18 cellular contexts compared by ENCODE assay signal in the genomic region with DNA sequence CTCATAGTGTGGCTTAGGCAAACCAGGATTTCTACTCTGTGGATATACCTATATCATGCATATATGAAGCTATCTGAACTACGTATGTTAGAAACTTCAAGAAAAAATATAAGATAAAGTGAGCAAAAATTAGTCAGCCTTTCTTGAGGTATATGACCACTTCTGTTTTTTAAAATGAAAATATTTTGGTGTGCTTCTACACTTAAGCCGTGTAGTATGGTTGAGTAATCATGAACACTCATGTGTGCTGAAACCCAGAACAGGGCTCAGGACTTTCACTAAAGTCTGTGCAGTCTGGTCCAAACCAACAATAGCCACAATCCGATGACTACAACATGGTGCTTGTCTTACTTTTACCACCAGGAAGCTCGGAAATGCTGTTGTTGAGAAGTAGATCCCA.
"Had no signal": no experiment of that assay in that cellular context is flagged by ENCODE, and none has a peak within 500 bp of the region (broad histone marks: within the 10 kb centered on the region; RNA-seq: fewer than 3 reads in every experiment).

No MANE protein-coding gene starts in this region.

- DNase-seq: activated CD4-positive, alpha-beta memory T cell treated with anti-CD3 and anti-CD28 coated beads for 36 hours; activated CD4-positive, alpha-beta T cell treated with anti-CD3 and anti-CD28 coated beads for 36 hours; activated gamma-delta T cell treated with Interleukin-2 at 50 U/mL for 16 hours; activated T-cell treated with anti-CD3 and anti-CD28 coated beads for 4 hours; cerebellar nuclear complex; effector CD4-positive, alpha-beta T cell; hypothalamus; islet precursor cell; left colon; lower lobe of right lung; nucleus accumbens; posterior cingulate gyrus; spleen; stimulated activated CD4-positive, alpha-beta T cell treated with anti-CD3 and anti-CD28 coated beads, Interleukin-4, amount 100 ng/mL, for 4 hours; stimulated activated naive B cell treated with anti-CD40 and anti-IgM and Interleukin-4, amounts not matched to agents 10 μg/mL and 1 μg/mL and 100 μg/mL, for 72 hours; tibial artery had no signal

- H3K36me3 ChIP-seq: spleen, tibial artery had no signal

- H3K4me1 ChIP-seq: lower lobe of right lung, spleen, tibial artery had no signal

- H3K27ac ChIP-seq: lower lobe of right lung, spleen, tibial artery had no signal

- H3K9me3 ChIP-seq: lower lobe of right lung, tibial artery had no signal

- H3K4me3 ChIP-seq: lower lobe of right lung, spleen, tibial artery had no signal

- H3K27me3 ChIP-seq: tibial artery had no signal

- ATAC-seq: activated CD4-positive, alpha-beta T cell treated with anti-CD3 and anti-CD28 coated beads for 36 hours; activated naive CD4-positive, alpha-beta T cell treated with anti-CD3 and anti-CD28 coated beads, Interleukin-2, amount 50 U/mL, for 72 hours; left colon; lower lobe of right lung; natural killer cell treated with Interleukin-12 subunit alpha and Interleukin-12 subunit beta and Interleukin-15 and Interleukin-18, amount 100 ng/mL, for 72 hours had no signal
